In genomic region chr17:37041931-37042330, GRCh38 we compare ENCODE assay signal across 9 cellular contexts.
"Had no signal": no experiment of that assay in that cellular context is flagged by ENCODE, and none has a peak within 500 bp of the region (broad histone marks: within the 10 kb centered on the region; RNA-seq: fewer than 3 reads in every experiment).

No MANE protein-coding gene starts in this region.

- DNase-seq: GM23248, GOT3, H7, HFFc6, KBM-7 had no signal

- H3K9me3 ChIP-seq: HAP-1 had no signal

- H3K27ac ChIP-seq: GM23248, KMS-11 had no signal

- H2AFZ ChIP-seq: GM23248 had no signal

- H3K9ac ChIP-seq: GM23248, KMS-11 had no signal

- H3K4me3 ChIP-seq: GM23248, HAP-1 had no signal

- FAIRE-seq: HTR-8/SVneo had no signal

- H3K4me2 ChIP-seq: KMS-11 had no signal

- ATAC-seq: HCT116 had no signal
